15 cellular contexts compared by ENCODE assay signal in genomic region chr6:28522594-28523557, GRCh38. TPM values are rescaled to one million over a fixed set of nuclear protein-coding genes. Genes with fewer than 3 reads are reported as not detected.
A peak's percentile ranks its signal among the peaks of the same experiment; 100 is the strongest.
DNase-seq lines count a peak whose midpoint lies in the region; ATAC-seq lines count a peak whose summit lies in the region.
"Had no signal": no experiment of that assay in that cellular context is flagged by ENCODE, and none has a peak within 500 bp of the region (broad histone marks: within the 10 kb centered on the region; RNA-seq: fewer than 3 reads in every experiment).

No MANE protein-coding gene starts in this region.

- DNase-seq in activated CD8-positive, alpha-beta memory T cell treated with anti-CD3 and anti-CD28 coated beads, Interleukin-2, amount 50 U/mL, for 4 hours: peak; percentile 33
- no peak for DNase-seq in activated CD8-positive, alpha-beta memory T cell treated with anti-CD3 and anti-CD28 coated beads, Interleukin-2, amount 50 U/mL, for 48 hours
- DNase-seq in activated CD4-positive, alpha-beta T cell treated with anti-CD3 and anti-CD28 coated beads, Interleukin-2, amount 10 ng/mL, durations not matched to agents 7 days and 5 days: peak; percentile 62
- no peak for DNase-seq in central memory CD8-positive, alpha-beta T cell (ENCODE audit: low spot score in 2 of 2)
- no peak for DNase-seq in stimulated activated effector memory CD8-positive, alpha-beta T cell treated with anti-CD3 and anti-CD28 coated beads, Interleukin-12 subunit alpha, Interleukin-12 subunit beta, amount 100 ng/mL, for 72 hours (ENCODE audit: low spot score in 2 of 2)
- no peak for DNase-seq in kidney tubule cell (ENCODE audit: low spot score)
- DNase-seq in hepatic stellate cell (ENCODE audit: low spot score): no peak
- DNase-seq: NCI-H2227 treated with DMSO at 0.1 percent for 48 hours had no signal

- H3K9me3 Mint-ChIP-seq in activated CD4-positive, alpha-beta T cell treated with anti-CD3 and anti-CD28 coated beads, Interleukin-2, amount 10 ng/mL, durations not matched to agents 7 days and 5 days: no peaks in the 10 kb centered on the region
- no peaks in the 10 kb centered on the region for H3K9me3 Mint-ChIP-seq in central memory CD8-positive, alpha-beta T cell
- no peaks in the 10 kb centered on the region for H3K9me3 Mint-ChIP-seq in stimulated activated effector memory CD8-positive, alpha-beta T cell treated with anti-CD3 and anti-CD28 coated beads, Interleukin-12 subunit alpha, Interleukin-12 subunit beta, amount 100 ng/mL, for 72 hours

- no peaks in the 10 kb centered on the region for H3K36me3 Mint-ChIP-seq in activated CD4-positive, alpha-beta T cell treated with anti-CD3 and anti-CD28 coated beads, Interleukin-2, amount 10 ng/mL, durations not matched to agents 7 days and 5 days (ENCODE audit: low read depth)
- peaks cover 2% of the 10 kb centered on the region for H3K36me3 Mint-ChIP-seq in central memory CD8-positive, alpha-beta T cell (ENCODE audit: insufficient read depth)
- H3K36me3 Mint-ChIP-seq in stimulated activated effector memory CD8-positive, alpha-beta T cell treated with anti-CD3 and anti-CD28 coated beads, Interleukin-12 subunit alpha, Interleukin-12 subunit beta, amount 100 ng/mL, for 72 hours: no peaks in the 10 kb centered on the region

- H3K4me3 Mint-ChIP-seq in activated CD4-positive, alpha-beta T cell treated with anti-CD3 and anti-CD28 coated beads, Interleukin-2, amount 10 ng/mL, durations not matched to agents 7 days and 5 days: peak overlapping the region; percentile 23
- no peak overlapping the region for H3K4me3 Mint-ChIP-seq in central memory CD8-positive, alpha-beta T cell
- H3K4me3 Mint-ChIP-seq in stimulated activated effector memory CD8-positive, alpha-beta T cell treated with anti-CD3 and anti-CD28 coated beads, Interleukin-12 subunit alpha, Interleukin-12 subunit beta, amount 100 ng/mL, for 72 hours: no peak overlapping the region

- CTCF ChIA-PET in activated CD4-positive, alpha-beta T cell treated with anti-CD3 and anti-CD28 coated beads, Interleukin-2, amount 10 ng/mL, durations not matched to agents 7 days and 5 days (lab: Charles Lee): interaction anchor here (0.6 to 2.0 kb wide), 2 partner anchors 11 to 347 kb away, joined by 3 to 7 read pairs; no protein-coding TSS in a partner anchor

- peaks cover 55% of the 10 kb centered on the region for H3K27me3 Mint-ChIP-seq in activated CD4-positive, alpha-beta T cell treated with anti-CD3 and anti-CD28 coated beads, Interleukin-2, amount 10 ng/mL, durations not matched to agents 7 days and 5 days
- H3K27me3 Mint-ChIP-seq in central memory CD8-positive, alpha-beta T cell: peaks cover 87% of the 10 kb centered on the region

- H3K4me1 Mint-ChIP-seq in activated CD4-positive, alpha-beta T cell treated with anti-CD3 and anti-CD28 coated beads, Interleukin-2, amount 10 ng/mL, durations not matched to agents 7 days and 5 days: peaks cover 36% of the 10 kb centered on the region
- peaks cover 18% of the 10 kb centered on the region for H3K4me1 Mint-ChIP-seq in central memory CD8-positive, alpha-beta T cell
- no peaks in the 10 kb centered on the region for H3K4me1 Mint-ChIP-seq in stimulated activated effector memory CD8-positive, alpha-beta T cell treated with anti-CD3 and anti-CD28 coated beads, Interleukin-12 subunit alpha, Interleukin-12 subunit beta, amount 100 ng/mL, for 72 hours

- no peak overlapping the region for H3K27ac Mint-ChIP-seq in activated CD4-positive, alpha-beta T cell treated with anti-CD3 and anti-CD28 coated beads, Interleukin-2, amount 10 ng/mL, durations not matched to agents 7 days and 5 days
- H3K27ac Mint-ChIP-seq in central memory CD8-positive, alpha-beta T cell (ENCODE audit: low read depth): no peak overlapping the region
- H3K27ac Mint-ChIP-seq in stimulated activated effector memory CD8-positive, alpha-beta T cell treated with anti-CD3 and anti-CD28 coated beads, Interleukin-12 subunit alpha, Interleukin-12 subunit beta, amount 100 ng/mL, for 72 hours: no peak overlapping the region

- POLR2A ChIA-PET in activated CD4-positive, alpha-beta T cell treated with anti-CD3 and anti-CD28 coated beads, Interleukin-2, amount 10 ng/mL, durations not matched to agents 7 days and 5 days (lab: Charles Lee): no interaction called here

- ATAC-seq in central memory CD8-positive, alpha-beta T cell (replicated peaks; ENCODE audit: extremely low read depth, poor library complexity, severe bottlenecking): peak; percentile 78
- peak; percentile 56 for ATAC-seq in stimulated activated effector memory CD8-positive, alpha-beta T cell treated with anti-CD3 and anti-CD28 coated beads, Interleukin-12 subunit alpha, Interleukin-12 subunit beta, amount 100 ng/mL, for 72 hours
- no peak for ATAC-seq in GM21786 (IDR thresholded peaks at IDR 0.05; ENCODE audit: unreplicated experiment)

RNA-seq across cellular contexts. Expression of gene GPX5, which starts 2.8 kb away (rescaled TPM):
- total RNA-seq in activated CD4-positive, alpha-beta T cell treated with anti-CD3 and anti-CD28 coated beads, Interleukin-2, amount 10 ng/mL, durations not matched to agents 7 days and 5 days: not detected
- total RNA-seq: A673, glomerular endothelial cell, lung, M059J, renal cortical epithelial cell, tibial nerve had no signal

RNA-seq across cellular contexts. Expression of gene GPX6, which starts 7.3 kb away (rescaled TPM):
- total RNA-seq in activated CD4-positive, alpha-beta T cell treated with anti-CD3 and anti-CD28 coated beads, Interleukin-2, amount 10 ng/mL, durations not matched to agents 7 days and 5 days: not detected
- total RNA-seq: A673, glomerular endothelial cell, M059J, renal cortical epithelial cell, tibial nerve had no signal

Comparison
In these comparisons a context has a peak if more than half of its experiments do, and no peak if none do; other contexts are left out.
1. DNase-seq: peak in activated CD8-positive, alpha-beta memory T cell treated with anti-CD3 and anti-CD28 coated beads, Interleukin-2, amount 50 U/mL, for 4 hours (single experiment) and activated CD4-positive, alpha-beta T cell treated with anti-CD3 and anti-CD28 coated beads, Interleukin-2, amount 10 ng/mL, durations not matched to agents 7 days and 5 days (single experiment); none in activated CD8-positive, alpha-beta memory T cell treated with anti-CD3 and anti-CD28 coated beads, Interleukin-2, amount 50 U/mL, for 48 hours (single experiment), central memory CD8-positive, alpha-beta T cell (0 of 2), stimulated activated effector memory CD8-positive, alpha-beta T cell treated with anti-CD3 and anti-CD28 coated beads, Interleukin-12 subunit alpha, Interleukin-12 subunit beta, amount 100 ng/mL, for 72 hours (0 of 2), kidney tubule cell (single experiment) and hepatic stellate cell (single experiment).